Comparison of ENCODE assay signal across 38 cellular contexts in the genomic region with DNA sequence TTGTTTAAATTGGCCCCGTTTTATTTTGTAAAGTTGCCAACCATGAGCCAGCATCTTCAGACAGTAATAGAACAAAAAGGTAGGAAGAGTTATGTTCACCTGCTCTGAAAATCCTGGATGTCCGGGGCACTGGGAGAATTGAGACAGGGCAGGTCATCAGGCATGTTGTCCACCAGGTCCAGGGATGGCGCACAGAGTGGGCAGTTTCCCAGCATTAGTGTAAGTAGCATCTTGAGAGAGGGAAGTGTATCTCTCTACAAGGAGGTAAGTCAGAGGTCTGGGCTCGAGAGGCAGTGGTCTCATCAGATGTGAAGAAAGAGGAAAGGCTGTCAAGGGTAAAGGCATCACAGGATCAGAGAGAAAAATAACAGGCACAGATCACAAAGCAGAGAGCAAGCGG.
"Had no signal": no experiment of that assay in that cellular context is flagged by ENCODE, and none has a peak within 500 bp of the region (broad histone marks: within the 10 kb centered on the region; RNA-seq: fewer than 3 reads in every experiment).

No MANE protein-coding gene starts in this region.

- H3K4me3 Mint-ChIP-seq: activated naive CD4-positive, alpha-beta T cell treated with anti-CD3 and anti-CD28 coated beads for 36 hours; activated naive CD4-positive, alpha-beta T cell treated with anti-CD3 and anti-CD28 coated beads, Interleukin-2, amount 10 ng/mL, durations not matched to agents 7 days and 5 days; activated naive CD4-positive, alpha-beta T cell treated with anti-CD3 and anti-CD28 coated beads, Interleukin-2, amount 50 U/mL, for 24 hours; activated naive CD8-positive, alpha-beta T cell; activated naive CD8-positive, alpha-beta T cell treated with anti-CD3 and anti-CD28 coated beads for 36 hours; activated naive CD8-positive, alpha-beta T cell treated with anti-CD3 and anti-CD28 coated beads, Interleukin-2, amount 10 ng/mL, durations not matched to agents 7 days and 5 days; activated naive CD8-positive, alpha-beta T cell treated with anti-CD3 and anti-CD28 coated beads, Interleukin-2, amount 50 U/mL, for 24 hours; activated T-cell treated with anti-CD3 and anti-CD28 coated beads, Interleukin-2, amount 50 U/mL, for 24 hours; activated T-cell treated with anti-CD3 and anti-CD28 coated beads, Interleukin-2, amount 50 U/mL, for 4 hours; activated T-cell treated with anti-CD3 and anti-CD28 coated beads, Interleukin-2, amount 50 U/mL, for 72 hours; activated T-helper 1 cell treated with anti-CD3 and anti-CD28 coated beads, Interleukin-12 subunit alpha, Interleukin-12 subunit beta, Interleukin-2, Interleukin-4 antibody, amounts not matched to agents 30 ng/mL and 10 ng/mL and 1 ng/mL, durations not matched to agents 14 hours and 24 hours and 36 hours; activated T-helper 17 cell treated with anti-CD3 and anti-CD28 coated beads, Interleukin-2, amount 50 U/mL, for 72 hours; brain; central memory CD8-positive, alpha-beta T cell had no signal

- H3K36me3 Mint-ChIP-seq: activated naive CD4-positive, alpha-beta T cell treated with anti-CD3 and anti-CD28 coated beads, Interleukin-2, amount 10 ng/mL, durations not matched to agents 7 days and 5 days; activated naive CD4-positive, alpha-beta T cell treated with anti-CD3 and anti-CD28 coated beads, Interleukin-2, amount 50 U/mL, for 24 hours; activated naive CD4-positive, alpha-beta T cell treated with anti-CD3 and anti-CD28 coated beads, Interleukin-2, amount 50 U/mL, for 72 hours; activated naive CD8-positive, alpha-beta T cell; activated naive CD8-positive, alpha-beta T cell treated with anti-CD3 and anti-CD28 coated beads for 36 hours; activated naive CD8-positive, alpha-beta T cell treated with anti-CD3 and anti-CD28 coated beads, Interleukin-2, amount 10 ng/mL, durations not matched to agents 7 days and 5 days; brain had no signal

- ATAC-seq: activated naive CD4-positive, alpha-beta T cell treated with anti-CD3 and anti-CD28 coated beads, Interleukin-2, amount 50 U/mL, for 72 hours; activated naive CD8-positive, alpha-beta T cell treated with anti-CD3 and anti-CD28 coated beads, Interleukin-2, amount 50 U/mL, for 24 hours; activated T-cell treated with anti-CD3 and anti-CD28 coated beads, Interleukin-2, amount 50 U/mL, for 4 hours; activated T-cell treated with anti-CD3 and anti-CD28 coated beads, Interleukin-2, amount 50 U/mL, for 72 hours; activated T-helper 17 cell treated with anti-CD3 and anti-CD28 coated beads, Interleukin-2, amount 50 U/mL, for 72 hours; body of pancreas had no signal

- H3K4me1 ChIP-seq: adrenal gland, ascending aorta, body of pancreas, breast epithelium had no signal

- H3K9me3 ChIP-seq: adrenal gland, ascending aorta, body of pancreas, breast epithelium had no signal

- H3K27me3 ChIP-seq: adrenal gland, ascending aorta, body of pancreas, brain microvascular endothelial cell, breast epithelium, cardiac muscle cell had no signal

- H3K4me3 ChIP-seq: adrenal gland, ascending aorta, body of pancreas, breast epithelium, cardiac muscle cell had no signal

- H3K27ac ChIP-seq: adrenal gland, ascending aorta, body of pancreas, brain microvascular endothelial cell, breast epithelium, cardiac muscle cell had no signal

- H3K9me3 Mint-ChIP-seq: activated naive CD4-positive, alpha-beta T cell treated with anti-CD3 and anti-CD28 coated beads for 36 hours; activated naive CD4-positive, alpha-beta T cell treated with anti-CD3 and anti-CD28 coated beads, Interleukin-2, amount 10 ng/mL, durations not matched to agents 7 days and 5 days; activated naive CD4-positive, alpha-beta T cell treated with anti-CD3 and anti-CD28 coated beads, Interleukin-2, amount 50 U/mL, for 24 hours; activated naive CD8-positive, alpha-beta T cell treated with anti-CD3 and anti-CD28 coated beads for 36 hours; activated naive CD8-positive, alpha-beta T cell treated with anti-CD3 and anti-CD28 coated beads, Interleukin-2, amount 10 ng/mL, durations not matched to agents 7 days and 5 days; activated naive CD8-positive, alpha-beta T cell treated with anti-CD3 and anti-CD28 coated beads, Interleukin-2, amount 50 U/mL, for 24 hours; activated T-cell treated with anti-CD3 and anti-CD28 coated beads, Interleukin-2, amount 50 U/mL, for 24 hours; activated T-cell treated with anti-CD3 and anti-CD28 coated beads, Interleukin-2, amount 50 U/mL, for 4 hours; activated T-cell treated with anti-CD3 and anti-CD28 coated beads, Interleukin-2, amount 50 U/mL, for 72 hours; activated T-helper 1 cell treated with anti-CD3 and anti-CD28 coated beads, Interleukin-12 subunit alpha, Interleukin-12 subunit beta, Interleukin-2, Interleukin-4 antibody, amounts not matched to agents 30 ng/mL and 10 ng/mL and 1 ng/mL, durations not matched to agents 14 hours and 24 hours and 36 hours; activated T-helper 17 cell treated with anti-CD3 and anti-CD28 coated beads, Interleukin-2, amount 50 U/mL, for 72 hours; activated T-helper 2 cell treated with anti-CD3 and anti-CD28 coated beads, Interferon-gamma antibody, Interleukin-2, Interleukin-4, amounts not matched to agents 10 μg/mL and 5 μg/mL and 100 μg/mL, durations not matched to agents 14 hours and 24 hours and 36 hours; brain; central memory CD8-positive, alpha-beta T cell had no signal

- DNase-seq: activated effector memory CD4-positive, alpha-beta T cell treated with anti-CD3 and anti-CD28 coated beads, Interleukin-2, amount 50 U/mL, for 16 hours; activated effector memory CD4-positive, alpha-beta T cell treated with Interleukin-2 at 50 U/mL for 16 hours; activated gamma-delta T cell; activated gamma-delta T cell treated with Interleukin-2 at 50 U/mL for 16 hours; activated naive CD4-positive, alpha-beta T cell; activated naive CD4-positive, alpha-beta T cell treated with anti-CD3 and anti-CD28 coated beads for 36 hours; activated naive CD4-positive, alpha-beta T cell treated with anti-CD3 and anti-CD28 coated beads, Interleukin-2, amount 10 ng/mL, durations not matched to agents 7 days and 5 days; activated naive CD4-positive, alpha-beta T cell treated with anti-CD3 and anti-CD28 coated beads, Interleukin-2, amount 50 U/mL, for 16 hours; activated naive CD4-positive, alpha-beta T cell treated with Interleukin-2 at 50 U/mL for 16 hours; activated naive CD8-positive, alpha-beta T cell treated with anti-CD3 and anti-CD28 coated beads for 36 hours; activated naive CD8-positive, alpha-beta T cell treated with anti-CD3 and anti-CD28 coated beads, Interleukin-2, amount 10 ng/mL, durations not matched to agents 7 days and 5 days; activated naive CD8-positive, alpha-beta T cell treated with anti-CD3 and anti-CD28 coated beads, Interleukin-2, amount 50 U/mL, for 24 hours; activated T-cell treated with anti-CD3 and anti-CD28 coated beads, Interleukin-2, amount 50 U/mL, for 1 hour; activated T-cell treated with anti-CD3 and anti-CD28 coated beads, Interleukin-2, amount 50 U/mL, for 24 hours; activated T-cell treated with anti-CD3 and anti-CD28 coated beads, Interleukin-2, amount 50 U/mL, for 4 hours; activated T-cell treated with anti-CD3 and anti-CD28 coated beads, Interleukin-2, amount 50 U/mL, for 48 hours; activated T-cell treated with anti-CD3 and anti-CD28 coated beads, Interleukin-2, amount 50 U/mL, for 72 hours; adrenal gland; amniotic stem cell; amygdala; anterior cingulate cortex; aorta; body of pancreas; brain microvascular endothelial cell; caudate nucleus; central memory CD4-positive, alpha-beta T cell; cerebellar nuclear complex had no signal

- H3K36me3 ChIP-seq: adrenal gland, ascending aorta, brain microvascular endothelial cell, breast epithelium, cardiac muscle cell had no signal

- H3K4me1 Mint-ChIP-seq: activated naive CD4-positive, alpha-beta T cell treated with anti-CD3 and anti-CD28 coated beads, Interleukin-2, amount 10 ng/mL, durations not matched to agents 7 days and 5 days; activated naive CD4-positive, alpha-beta T cell treated with anti-CD3 and anti-CD28 coated beads, Interleukin-2, amount 50 U/mL, for 24 hours; activated naive CD8-positive, alpha-beta T cell treated with anti-CD3 and anti-CD28 coated beads for 36 hours; activated naive CD8-positive, alpha-beta T cell treated with anti-CD3 and anti-CD28 coated beads, Interleukin-2, amount 10 ng/mL, durations not matched to agents 7 days and 5 days; activated naive CD8-positive, alpha-beta T cell treated with anti-CD3 and anti-CD28 coated beads, Interleukin-2, amount 50 U/mL, for 24 hours; activated T-helper 17 cell treated with anti-CD3 and anti-CD28 coated beads, Interleukin-2, amount 50 U/mL, for 72 hours; brain; central memory CD8-positive, alpha-beta T cell had no signal

- H3K27ac Mint-ChIP-seq: activated naive CD4-positive, alpha-beta T cell treated with anti-CD3 and anti-CD28 coated beads for 36 hours; activated naive CD4-positive, alpha-beta T cell treated with anti-CD3 and anti-CD28 coated beads, Interleukin-2, amount 10 ng/mL, durations not matched to agents 7 days and 5 days; activated naive CD4-positive, alpha-beta T cell treated with anti-CD3 and anti-CD28 coated beads, Interleukin-2, amount 50 U/mL, for 24 hours; activated naive CD4-positive, alpha-beta T cell treated with anti-CD3 and anti-CD28 coated beads, Interleukin-2, amount 50 U/mL, for 72 hours; activated naive CD8-positive, alpha-beta T cell; activated naive CD8-positive, alpha-beta T cell treated with anti-CD3 and anti-CD28 coated beads for 36 hours; activated naive CD8-positive, alpha-beta T cell treated with anti-CD3 and anti-CD28 coated beads, Interleukin-2, amount 10 ng/mL, durations not matched to agents 7 days and 5 days; activated naive CD8-positive, alpha-beta T cell treated with anti-CD3 and anti-CD28 coated beads, Interleukin-2, amount 50 U/mL, for 24 hours; activated T-cell treated with anti-CD3 and anti-CD28 coated beads, Interleukin-2, amount 50 U/mL, for 24 hours; activated T-cell treated with anti-CD3 and anti-CD28 coated beads, Interleukin-2, amount 50 U/mL, for 72 hours; activated T-helper 1 cell treated with anti-CD3 and anti-CD28 coated beads, Interleukin-12 subunit alpha, Interleukin-12 subunit beta, Interleukin-2, Interleukin-4 antibody, amounts not matched to agents 30 ng/mL and 10 ng/mL and 1 ng/mL, durations not matched to agents 14 hours and 24 hours and 36 hours; activated T-helper 17 cell treated with anti-CD3 and anti-CD28 coated beads, Interleukin-2, amount 50 U/mL, for 72 hours; activated T-helper 2 cell treated with anti-CD3 and anti-CD28 coated beads, Interferon-gamma antibody, Interleukin-2, Interleukin-4, amounts not matched to agents 10 μg/mL and 5 μg/mL and 100 μg/mL, durations not matched to agents 14 hours and 24 hours and 36 hours; brain had no signal

- H3K27me3 Mint-ChIP-seq: activated naive CD4-positive, alpha-beta T cell treated with anti-CD3 and anti-CD28 coated beads, Interleukin-2, amount 10 ng/mL, durations not matched to agents 7 days and 5 days; activated naive CD8-positive, alpha-beta T cell; activated naive CD8-positive, alpha-beta T cell treated with anti-CD3 and anti-CD28 coated beads for 36 hours; activated naive CD8-positive, alpha-beta T cell treated with anti-CD3 and anti-CD28 coated beads, Interleukin-2, amount 10 ng/mL, durations not matched to agents 7 days and 5 days; activated T-cell treated with anti-CD3 and anti-CD28 coated beads, Interleukin-2, amount 50 U/mL, for 24 hours had no signal
